ENCODE assay signal across 12 cellular contexts in the genomic region with DNA sequence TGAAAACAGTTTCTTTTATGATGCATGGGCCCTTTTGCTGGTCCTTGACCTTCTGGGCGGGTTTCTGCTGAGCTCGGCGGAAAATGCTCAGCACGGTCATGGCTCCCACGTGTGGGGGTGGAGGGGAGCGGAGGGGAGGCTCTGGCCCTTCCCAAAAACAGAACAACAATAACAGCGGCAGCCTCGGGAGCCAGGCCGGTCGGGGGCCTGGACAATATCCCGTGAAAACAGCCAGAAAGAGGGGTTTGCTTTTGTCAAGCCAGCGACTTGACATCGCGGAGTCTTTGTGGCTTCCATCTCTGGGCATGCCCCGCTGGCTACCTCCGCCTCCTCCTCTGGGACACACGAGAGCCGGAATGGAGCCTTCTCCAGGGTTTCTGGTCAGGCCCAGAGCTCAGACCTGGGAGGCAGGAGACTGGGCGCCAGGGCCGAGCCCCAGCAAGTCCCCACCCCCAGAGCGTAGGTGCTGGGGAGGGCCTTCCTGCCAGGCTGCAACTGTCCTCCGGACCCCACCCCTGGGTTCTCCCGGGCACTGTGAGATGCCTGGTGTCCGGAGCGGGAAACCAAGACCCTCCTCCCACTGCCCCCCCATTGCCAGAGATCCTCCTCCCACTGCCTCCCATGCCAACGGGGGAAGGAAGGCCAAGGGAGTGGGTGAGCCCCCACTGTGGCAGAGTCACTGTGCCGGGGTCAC. TPM values are rescaled to one million over a fixed set of nuclear protein-coding genes. Genes with fewer than 3 reads are reported as not detected.
DNase-seq lines count a peak whose midpoint lies in the region; ATAC-seq and TF ChIP-seq lines count a peak whose summit lies in the region.
"Had no signal": no experiment of that assay in that cellular context is flagged by ENCODE, and none has a peak within 500 bp of the region (broad histone marks: within the 10 kb centered on the region; RNA-seq: fewer than 3 reads in every experiment).

No MANE protein-coding gene starts in this region.

- no peak overlapping the region for H3K4me2 ChIP-seq in DND-41 (ENCODE audit: insufficient read depth, low read length)

- no peaks in the 10 kb centered on the region for H3K27me3 Mint-ChIP-seq in activated CD4-positive, alpha-beta memory T cell treated with anti-CD3 and anti-CD28 coated beads, Interleukin-2, amount 10 ng/mL, durations not matched to agents 7 days and 5 days
- H3K27me3 Mint-ChIP-seq: activated B cell treated with CpG ODN at 0.5 μM for 24 hours had no signal

- H3K27me3 ChIP-seq in DND-41 (ENCODE audit: insufficient read depth, low read length, poor library complexity) (no peaks in the 10 kb centered on the region), left ventricle myocardium inferior (ENCODE audit: low read depth) (no peaks in the 10 kb centered on the region)

- H3K27ac ChIP-seq in DND-41 (ENCODE audit: low read length) (no peak overlapping the region), left ventricle myocardium inferior (replicated peaks) (peak overlapping the region; percentile 16)

- CTCF ChIA-PET in activated CD4-positive, alpha-beta memory T cell treated with anti-CD3 and anti-CD28 coated beads, Interleukin-2, amount 10 ng/mL, durations not matched to agents 7 days and 5 days (lab: Charles Lee) = no interaction called here

- H3K27ac Mint-ChIP-seq in activated CD4-positive, alpha-beta memory T cell treated with anti-CD3 and anti-CD28 coated beads, Interleukin-2, amount 10 ng/mL, durations not matched to agents 7 days and 5 days = no peak overlapping the region
- H3K27ac Mint-ChIP-seq: activated B cell treated with CpG ODN at 0.5 μM for 24 hours, memory B cell had no signal

- H3K4me3 ChIP-seq in DND-41 (ENCODE audit: low read depth in 1 of 2, low read length in 2 of 2) = no peak overlapping the region
- peak overlapping the region; percentile 25 for H3K4me3 ChIP-seq in left ventricle myocardium inferior

- no peak for ATAC-seq in DND-41 (ENCODE audit: insufficient read depth, low read depth)
- no peak for ATAC-seq in HG03280 (IDR thresholded peaks at IDR 0.05; ENCODE audit: unreplicated experiment)
- ATAC-seq in HG02610 (IDR thresholded peaks at IDR 0.05; ENCODE audit: unreplicated experiment) = no peak

- H3K79me2 ChIP-seq in DND-41 (ENCODE audit: insufficient read depth, low read length) = no peaks in the 10 kb centered on the region

- H3K9me3 Mint-ChIP-seq in activated CD4-positive, alpha-beta memory T cell treated with anti-CD3 and anti-CD28 coated beads, Interleukin-2, amount 10 ng/mL, durations not matched to agents 7 days and 5 days = no peaks in the 10 kb centered on the region
- H3K9me3 Mint-ChIP-seq: activated B cell treated with CpG ODN at 0.5 μM for 24 hours, memory B cell had no signal

- TF ChIP-seq CTCF in DND-41 (IDR thresholded peaks at IDR 0.05; ENCODE audit: borderline replicate concordance, extremely low read depth, low read length, poor library complexity, severe bottlenecking) (no peak), left ventricle myocardium inferior (IDR thresholded peaks at IDR 0.05; ENCODE audit: borderline replicate concordance) (no peak)

- no peaks in the 10 kb centered on the region for H4K20me1 ChIP-seq in DND-41 (ENCODE audit: insufficient read depth, low read length)

- no peak overlapping the region for H3K9ac ChIP-seq in DND-41 (ENCODE audit: low read depth, low read length)

- DNase-seq in DND-41 (peak; percentile 2), left ventricle myocardium inferior (peak; percentile 9), posterior vena cava (ENCODE audit: low spot score) (peak; percentile 87), inferior parietal cortex (ENCODE audit: extremely low spot score) (no peak), pons (ENCODE audit: low spot score) (no peak)
- peak; percentile 13 for DNase-seq in activated CD4-positive, alpha-beta memory T cell treated with anti-CD3 and anti-CD28 coated beads, Interleukin-2, amount 10 ng/mL, durations not matched to agents 7 days and 5 days
- DNase-seq: activated B cell treated with CpG ODN at 0.5 μM for 24 hours, NCI-H226 had no signal

- H3K36me3 ChIP-seq in DND-41 (ENCODE audit: insufficient read depth, low read length) = no peaks in the 10 kb centered on the region
- H3K36me3 ChIP-seq in left ventricle myocardium inferior = no peaks in the 10 kb centered on the region

- H3K4me1 ChIP-seq in DND-41 (ENCODE audit: insufficient read depth, low read length) (no peaks in the 10 kb centered on the region), left ventricle myocardium inferior (peaks cover 50% of the 10 kb centered on the region)

- no peak overlapping the region for H2AFZ ChIP-seq in DND-41 (ENCODE audit: low read depth, low read length)

- POLR2A ChIA-PET in activated CD4-positive, alpha-beta memory T cell treated with anti-CD3 and anti-CD28 coated beads, Interleukin-2, amount 10 ng/mL, durations not matched to agents 7 days and 5 days (lab: Charles Lee) = no interaction called here

- intact Hi-C loops in left ventricle myocardium inferior (cut with micrococcal nuclease) (no loop called here), posterior vena cava (cut with DNase I) (no loop called here)

- no peak overlapping the region for H3K4me3 Mint-ChIP-seq in activated CD4-positive, alpha-beta memory T cell treated with anti-CD3 and anti-CD28 coated beads, Interleukin-2, amount 10 ng/mL, durations not matched to agents 7 days and 5 days
- H3K4me3 Mint-ChIP-seq: activated B cell treated with CpG ODN at 0.5 μM for 24 hours, memory B cell had no signal

- no peaks in the 10 kb centered on the region for H3K36me3 Mint-ChIP-seq in activated CD4-positive, alpha-beta memory T cell treated with anti-CD3 and anti-CD28 coated beads, Interleukin-2, amount 10 ng/mL, durations not matched to agents 7 days and 5 days (ENCODE audit: low read depth)
- H3K36me3 Mint-ChIP-seq: memory B cell had no signal

- H3K9me3 ChIP-seq in DND-41 (ENCODE audit: insufficient read depth, low read length, severe bottlenecking) (no peaks in the 10 kb centered on the region), left ventricle myocardium inferior (replicated peaks) (no peaks in the 10 kb centered on the region)

- no peaks in the 10 kb centered on the region for H3K4me1 Mint-ChIP-seq in activated CD4-positive, alpha-beta memory T cell treated with anti-CD3 and anti-CD28 coated beads, Interleukin-2, amount 10 ng/mL, durations not matched to agents 7 days and 5 days
- H3K4me1 Mint-ChIP-seq: activated B cell treated with CpG ODN at 0.5 μM for 24 hours, memory B cell had no signal

RNA-seq across cellular contexts. Expression of a gene that starts 35.9 kb away (rescaled TPM):
- total RNA-seq in activated CD4-positive, alpha-beta memory T cell treated with anti-CD3 and anti-CD28 coated beads, Interleukin-2, amount 10 ng/mL, durations not matched to agents 7 days and 5 days = 10 to 100 TPM; 32.6 to 34.3 TPM
- total RNA-seq in left ventricle myocardium inferior = 6.1 TPM
- total RNA-seq in posterior vena cava = 10 to 100 TPM; 39.7 to 62.7 TPM

RNA-seq across cellular contexts. Expression of a gene that starts 56.4 kb away (rescaled TPM):
- total RNA-seq in activated CD4-positive, alpha-beta memory T cell treated with anti-CD3 and anti-CD28 coated beads, Interleukin-2, amount 10 ng/mL, durations not matched to agents 7 days and 5 days = not detected
- total RNA-seq in left ventricle myocardium inferior = not detected
- under 1 TPM in 1 of 2 donors, not detected in 1; 0.09 TPM for total RNA-seq in posterior vena cava
- total RNA-seq: activated B cell treated with CpG ODN at 0.5 μM for 24 hours, Daoy had no signal

Comparison
In these comparisons a context has a peak if more than half of its experiments do, and no peak if none do; other contexts are left out.
1. DNase-seq: peak in DND-41 (single experiment), activated CD4-positive, alpha-beta memory T cell treated with anti-CD3 and anti-CD28 coated beads, Interleukin-2, amount 10 ng/mL, durations not matched to agents 7 days and 5 days (single experiment), left ventricle myocardium inferior (single experiment) and posterior vena cava (single experiment); none in inferior parietal cortex (single experiment) and pons (single experiment).